Comparison of ENCODE assay signal across 8 cellular contexts in the genomic region with DNA sequence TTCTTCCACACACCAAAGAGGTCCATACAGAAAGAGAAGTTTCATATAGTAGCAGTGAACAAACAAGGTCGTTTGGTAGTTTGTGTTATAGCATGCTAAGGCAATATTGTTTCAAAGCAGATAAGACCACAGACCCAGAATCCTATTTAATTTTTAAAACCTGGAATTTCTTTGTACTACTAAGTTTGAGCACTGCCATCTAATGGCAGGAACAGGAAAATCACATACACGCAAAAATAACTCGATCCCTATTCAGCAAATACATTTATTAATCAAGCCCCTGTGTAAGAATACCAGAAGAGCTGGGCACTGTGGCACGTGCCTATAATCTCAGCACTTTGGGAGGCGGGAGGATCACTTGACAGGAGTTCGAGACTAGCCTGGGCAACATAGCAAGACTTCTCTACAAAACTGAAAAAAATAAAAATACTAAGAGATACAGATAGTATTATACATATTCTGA. TPM values are rescaled to one million over a fixed set of nuclear protein-coding genes. Genes with fewer than 3 reads are reported as not detected.
A peak's percentile ranks its signal among the peaks of the same experiment; 100 is the strongest.
DNase-seq lines count a peak whose midpoint lies in the region; ATAC-seq, FAIRE-seq and TF ChIP-seq lines count a peak whose summit lies in the region.

No MANE protein-coding gene starts in this region.

- no peaks in the 10 kb centered on the region for H3K9me3 ChIP-seq in kidney (ENCODE audit: control insufficient read depth in 1 of 2, low read length in 2 of 2)

- H3K36me3 ChIP-seq in kidney (ENCODE audit: control insufficient read depth in 1 of 2, insufficient read depth in 2 of 2, low read length in 2 of 2) = no peaks in the 10 kb centered on the region

- H3K27ac ChIP-seq in VCaP (no peak overlapping the region), kidney (ENCODE audit: low read depth in 2 of 2, low read length in 2 of 2) (no peak overlapping the region)

- H3K9ac ChIP-seq in kidney (ENCODE audit: low read length in 2 of 2) = no peak overlapping the region

- H3K4me3 ChIP-seq in kidney (ENCODE audit: low read length in 2 of 2) = no peak overlapping the region

- TF ChIP-seq CTCF in VCaP (conservative IDR thresholded peaks at IDR 0.05) (peak; percentile 79), kidney (IDR thresholded peaks at IDR 0.05; ENCODE audit: borderline replicate concordance, extremely low read depth, insufficient read depth) (peak; percentile 34)

- H3K4me1 ChIP-seq in kidney (ENCODE audit: control insufficient read depth in 1 of 2, insufficient read depth in 1 of 2, low read depth in 1 of 2, low read length in 2 of 2) = peaks cover 5 to 6% of the 10 kb centered on the region in 2 donors

- ATAC-seq in HG03045 (IDR thresholded peaks at IDR 0.05; ENCODE audit: unreplicated experiment) (no peak), GM18505 (IDR thresholded peaks at IDR 0.05; ENCODE audit: unreplicated experiment) (no peak)

- peak; percentile 3 for FAIRE-seq in kidney (lab: Jason Lieb, UNC)

- intact Hi-C loops in kidney (cut with DNase I) = no loop called here

- TF ChIP-seq POLR2A in GM18505 (IDR thresholded peaks at IDR 0.05; ENCODE audit: borderline replicate concordance, extremely low read depth, insufficient read depth, insufficient read length) = no peak

- DNase-seq in NCI-H1105 treated with DMSO at 0.1 percent for 48 hours (lab: John Stamatoyannopoulos, UW) (peak; percentile 7), NCI-H1105 (lab: John Stamatoyannopoulos, UW) (no peak), LoVo (ENCODE audit: low spot score) (peak; percentile 44), kidney (no peak), KG1 (lab: John Stamatoyannopoulos, UW) (no peak)

RNA-seq across cellular contexts. Expression of a gene that starts 2.9 kb away (rescaled TPM):
- total RNA-seq in kidney = 27.9 TPM
- 12.9 TPM for polyA plus RNA-seq in kidney (ENCODE audit: insufficient read depth, low read depth, low replicate concordance)

RNA-seq across cellular contexts. Expression of a gene that starts 29.9 kb away (rescaled TPM):
- total RNA-seq in kidney = not detected
- not detected for polyA plus RNA-seq in kidney (ENCODE audit: insufficient read depth, low read depth, low replicate concordance)

Comparison
In these comparisons a context has a peak if more than half of its experiments do, and no peak if none do; other contexts are left out.
1. DNase-seq: peak in NCI-H1105 treated with DMSO at 0.1 percent for 48 hours (single experiment) and LoVo (single experiment); none in NCI-H1105 (single experiment), kidney (single experiment) and KG1 (single experiment).